8 cellular contexts compared by ENCODE assay signal in the genomic region with DNA sequence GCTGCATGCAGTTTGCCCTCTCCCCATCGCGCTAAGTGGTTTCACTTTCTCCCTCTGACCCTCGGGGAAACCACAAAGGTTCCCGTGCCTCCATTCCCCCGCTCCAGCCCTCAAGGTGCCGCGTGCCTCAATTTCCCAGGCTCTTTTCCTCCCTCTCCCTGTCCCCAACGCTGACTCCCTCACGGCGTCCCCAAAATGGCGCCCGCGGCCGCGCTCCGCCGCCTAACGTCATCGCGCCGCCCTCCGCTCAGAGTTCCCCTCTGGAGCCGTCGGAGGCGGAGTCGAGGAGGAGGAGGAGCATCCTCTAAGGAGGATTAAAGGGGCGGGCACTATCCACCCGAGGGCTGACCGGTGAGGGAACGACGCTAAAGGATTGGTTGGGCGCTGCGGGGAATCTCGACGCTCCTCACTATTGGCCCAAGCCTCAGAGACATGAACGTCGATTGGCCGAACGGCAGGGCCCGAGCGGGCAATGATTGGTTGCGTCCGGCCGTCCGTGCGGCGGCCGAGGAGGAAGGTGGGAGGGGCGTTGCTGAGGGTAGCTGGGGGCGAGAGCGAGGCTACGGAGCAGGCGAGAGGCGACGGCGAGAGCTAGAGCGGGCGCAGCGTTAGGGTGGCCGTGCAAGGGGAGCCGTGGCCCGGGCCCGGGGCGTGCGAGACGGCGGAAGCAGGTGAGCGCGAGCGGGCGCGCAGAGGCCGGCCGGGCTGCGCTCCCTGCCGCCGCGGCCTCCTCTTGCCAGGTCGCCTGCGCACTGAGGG. TPM values are rescaled to one million over a fixed set of nuclear protein-coding genes. Genes with fewer than 3 reads are reported as not detected.
A peak's percentile ranks its signal among the peaks of the same experiment; 100 is the strongest.
DNase-seq lines count a peak whose midpoint lies in the region; ATAC-seq and TF ChIP-seq lines count a peak whose summit lies in the region.

A gene with protein sequence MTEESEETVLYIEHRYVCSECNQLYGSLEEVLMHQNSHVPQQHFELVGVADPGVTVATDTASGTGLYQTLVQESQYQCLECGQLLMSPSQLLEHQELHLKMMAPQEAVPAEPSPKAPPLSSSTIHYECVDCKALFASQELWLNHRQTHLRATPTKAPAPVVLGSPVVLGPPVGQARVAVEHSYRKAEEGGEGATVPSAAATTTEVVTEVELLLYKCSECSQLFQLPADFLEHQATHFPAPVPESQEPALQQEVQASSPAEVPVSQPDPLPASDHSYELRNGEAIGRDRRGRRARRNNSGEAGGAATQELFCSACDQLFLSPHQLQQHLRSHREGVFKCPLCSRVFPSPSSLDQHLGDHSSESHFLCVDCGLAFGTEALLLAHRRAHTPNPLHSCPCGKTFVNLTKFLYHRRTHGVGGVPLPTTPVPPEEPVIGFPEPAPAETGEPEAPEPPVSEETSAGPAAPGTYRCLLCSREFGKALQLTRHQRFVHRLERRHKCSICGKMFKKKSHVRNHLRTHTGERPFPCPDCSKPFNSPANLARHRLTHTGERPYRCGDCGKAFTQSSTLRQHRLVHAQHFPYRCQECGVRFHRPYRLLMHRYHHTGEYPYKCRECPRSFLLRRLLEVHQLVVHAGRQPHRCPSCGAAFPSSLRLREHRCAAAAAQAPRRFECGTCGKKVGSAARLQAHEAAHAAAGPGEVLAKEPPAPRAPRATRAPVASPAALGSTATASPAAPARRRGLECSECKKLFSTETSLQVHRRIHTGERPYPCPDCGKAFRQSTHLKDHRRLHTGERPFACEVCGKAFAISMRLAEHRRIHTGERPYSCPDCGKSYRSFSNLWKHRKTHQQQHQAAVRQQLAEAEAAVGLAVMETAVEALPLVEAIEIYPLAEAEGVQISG (plus strand): TSS at position 551 of the 759 bp plus-strand sequence. CDS start 2,441 bp downstream, outside the sequence.

- H3K9me3 ChIP-seq in spleen: no peaks in the 10 kb centered on the region

- H3K36me3 ChIP-seq in spleen: peaks cover 3 to 29% (median 26%) of the 10 kb centered on the region in 6 donors

- H3K36me3 Mint-ChIP-seq in central memory CD8-positive, alpha-beta T cell (ENCODE audit: insufficient read depth): peaks cover 17% of the 10 kb centered on the region

- WGBS in spleen, 5 donors: 0 to 1% (median 0%) methylated on average over 40 to 80 of the region's 80 CpGs

- intact Hi-C loops in spleen (cut with DNase I; ENCODE audit: low total_unique reads): no loop called here

- peak within 1 kb of the TSS; percentile 95 to 99 (median 97) for H3K27ac ChIP-seq in spleen

- peak; percentile 97 for DNase-seq in AG09309 (ENCODE audit: low read depth)
- DNase-seq in NCI-H446 (lab: John Stamatoyannopoulos, UW): peak; percentile 100
- DNase-seq in activated CD4-positive, CD25-positive, alpha-beta regulatory T cell treated with anti-CD3 and anti-CD28 coated beads, Interleukin-2, amount 50 U/mL, for 16 hours (ENCODE audit: low read depth, low spot score): peak; percentile 94
- peak; percentile 95 to 98 for DNase-seq in central memory CD8-positive, alpha-beta T cell (ENCODE audit: low spot score in 2 of 2)
- DNase-seq in inferior parietal cortex (ENCODE audit: extremely low spot score): peak; percentile 99
- peak; percentile 99 for DNase-seq in spleen

- peak in 2 of 3 donors; percentile 47 to 68 for TF ChIP-seq POLR2A in spleen (IDR thresholded peaks at IDR 0.05)

- H3K9me3 Mint-ChIP-seq in central memory CD8-positive, alpha-beta T cell: no peaks in the 10 kb centered on the region

- peaks cover 0 to 2% (median 0%) of the 10 kb centered on the region in 7 donors for H3K27me3 ChIP-seq in spleen (replicated peaks in 1 of 7)

- peak within 1 kb of the TSS; percentile 100 for H3K27ac Mint-ChIP-seq in central memory CD8-positive, alpha-beta T cell (ENCODE audit: low read depth)

- TF ChIP-seq CTCF in AG09309 (IDR thresholded peaks at IDR 0.05; ENCODE audit: control insufficient read depth, insufficient read depth, low read depth, low read length, missing control alignments): no peak
- peak in 4 of 11 experiments; percentile 8 to 47 (median 25) for TF ChIP-seq CTCF in spleen (IDR thresholded peaks at IDR 0.05 in 8 of 11, conservative IDR thresholded peaks at IDR 0.05 in 3 of 11)

- H3K4me3 Mint-ChIP-seq in central memory CD8-positive, alpha-beta T cell: peak within 1 kb of the TSS; percentile 95

- peak within 1 kb of the TSS; percentile 94 for H3K4me3 ChIP-seq in AG09309 (ENCODE audit: control insufficient read depth, low read depth, low read length)
- peak within 1 kb of the TSS; percentile 69 to 93 (median 70) for H3K4me3 ChIP-seq in spleen

- H3K4me1 Mint-ChIP-seq in central memory CD8-positive, alpha-beta T cell: peaks cover 36% of the 10 kb centered on the region

- ATAC-seq in GM19025 (IDR thresholded peaks at IDR 0.05; ENCODE audit: low read depth, unreplicated experiment) (peak; percentile 92), HG03342 (IDR thresholded peaks at IDR 0.05; ENCODE audit: unreplicated experiment) (peak; percentile 88)
- peak; percentile 98 for ATAC-seq in central memory CD8-positive, alpha-beta T cell (replicated peaks; ENCODE audit: extremely low read depth, poor library complexity, severe bottlenecking)

- no peaks in the 10 kb centered on the region for H3K27me3 Mint-ChIP-seq in central memory CD8-positive, alpha-beta T cell

- peaks cover 7 to 44% (median 28%) of the 10 kb centered on the region in 6 donors for H3K4me1 ChIP-seq in spleen

RNA-seq across cellular contexts. Expression of the gene that starts here (rescaled TPM):
- 10 to 100 TPM; 12.0 to 21.0 (median 17.4) TPM for total RNA-seq in spleen
- polyA plus RNA-seq in spleen: 10 to 100 TPM in 1 of 3 donors, 1 to 10 TPM in 2; 4.7 to 10.5 (median 4.9) TPM

Comparison
In these comparisons a context has a peak if more than half of its experiments do, and no peak if none do; other contexts are left out.
1. Peak in every context shown above with its lines: DNase-seq, ATAC-seq, H3K4me3 ChIP-seq and H3K27ac ChIP-seq.